Comparison of ENCODE assay signal across 1 cellular context in genomic region chr21:27423073-27423472, GRCh38.
TF ChIP-seq lines count a peak whose summit lies in the region.

No MANE protein-coding gene starts in this region.

TF ChIP-seq in HepG2, 621 proteins besides CTCF, POLR2A, EP300 and RAD21 (continued from another document):
- TF ChIP-seq NFAT5 (CRISPR knock-in tag; IDR thresholded peaks at IDR 0.05) (no peak), KMT2B (CRISPR knock-in tag; IDR thresholded peaks at IDR 0.05) (no peak), AKAP8 (CRISPR knock-in tag; IDR thresholded peaks at IDR 0.05) (no peak), ZNF597 (CRISPR knock-in tag; IDR thresholded peaks at IDR 0.05) (no peak), ASH2L (IDR thresholded peaks at IDR 0.05; ENCODE audit: insufficient read length, low read depth, low read length) (no peak), KDM4B (CRISPR knock-in tag; IDR thresholded peaks at IDR 0.05) (no peak), ZNF3 (CRISPR knock-in tag; IDR thresholded peaks at IDR 0.05) (no peak), RFX5 (IDR thresholded peaks at IDR 0.05; ENCODE audit: low read depth, low read length) (no peak), NR2F2 (IDR thresholded peaks at IDR 0.05; ENCODE audit: borderline replicate concordance, low read depth) (no peak), HINFP (CRISPR knock-in tag; IDR thresholded peaks at IDR 0.05; ENCODE audit: low read depth) (no peak), TEF (CRISPR knock-in tag; IDR thresholded peaks at IDR 0.05) (no peak)
